29 cellular contexts compared by ENCODE assay signal in genomic region chr14:82766128-82766527, GRCh38.
"Had no signal": no experiment of that assay in that cellular context is flagged by ENCODE, and none has a peak within 500 bp of the region (broad histone marks: within the 10 kb centered on the region; RNA-seq: fewer than 3 reads in every experiment).

No MANE protein-coding gene starts in this region.

- DNase-seq: activated effector memory CD4-positive, alpha-beta T cell treated with anti-CD3 and anti-CD28 coated beads, Interleukin-2, amount 50 U/mL, for 16 hours; activated effector memory CD4-positive, alpha-beta T cell treated with Interleukin-2 at 50 U/mL for 16 hours; activated gamma-delta T cell; activated gamma-delta T cell treated with Interleukin-2 at 50 U/mL for 16 hours; activated naive CD4-positive, alpha-beta T cell; activated naive CD4-positive, alpha-beta T cell treated with anti-CD3 and anti-CD28 coated beads for 36 hours; activated naive CD4-positive, alpha-beta T cell treated with anti-CD3 and anti-CD28 coated beads, Interleukin-2, amount 10 ng/mL, durations not matched to agents 7 days and 5 days; activated naive CD4-positive, alpha-beta T cell treated with anti-CD3 and anti-CD28 coated beads, Interleukin-2, amount 50 U/mL, for 16 hours; activated naive CD4-positive, alpha-beta T cell treated with Interleukin-2 at 50 U/mL for 16 hours; activated naive CD8-positive, alpha-beta T cell treated with anti-CD3 and anti-CD28 coated beads for 36 hours; activated naive CD8-positive, alpha-beta T cell treated with anti-CD3 and anti-CD28 coated beads, Interleukin-2, amount 10 ng/mL, durations not matched to agents 7 days and 5 days; activated naive CD8-positive, alpha-beta T cell treated with anti-CD3 and anti-CD28 coated beads, Interleukin-2, amount 50 U/mL, for 24 hours; activated T-cell treated with anti-CD3 and anti-CD28 coated beads, Interleukin-2, amount 50 U/mL, for 1 hour; activated T-cell treated with anti-CD3 and anti-CD28 coated beads, Interleukin-2, amount 50 U/mL, for 24 hours; activated T-cell treated with anti-CD3 and anti-CD28 coated beads, Interleukin-2, amount 50 U/mL, for 4 hours; activated T-cell treated with anti-CD3 and anti-CD28 coated beads, Interleukin-2, amount 50 U/mL, for 48 hours; activated T-cell treated with anti-CD3 and anti-CD28 coated beads, Interleukin-2, amount 50 U/mL, for 72 hours; adrenal gland; amniotic stem cell; amygdala; anterior cingulate cortex; aorta; body of pancreas; brain microvascular endothelial cell; caudate nucleus; central memory CD4-positive, alpha-beta T cell; cerebellar nuclear complex had no signal

- ATAC-seq: activated naive CD4-positive, alpha-beta T cell treated with anti-CD3 and anti-CD28 coated beads, Interleukin-2, amount 50 U/mL, for 72 hours; activated naive CD8-positive, alpha-beta T cell treated with anti-CD3 and anti-CD28 coated beads, Interleukin-2, amount 50 U/mL, for 24 hours; activated T-cell treated with anti-CD3 and anti-CD28 coated beads, Interleukin-2, amount 50 U/mL, for 4 hours; activated T-cell treated with anti-CD3 and anti-CD28 coated beads, Interleukin-2, amount 50 U/mL, for 72 hours; activated T-helper 17 cell treated with anti-CD3 and anti-CD28 coated beads, Interleukin-2, amount 50 U/mL, for 72 hours; body of pancreas had no signal
